Comparison of ENCODE assay signal across 17 cellular contexts in genomic region chr11:399731-400211, GRCh38. TPM values are rescaled to one million over a fixed set of nuclear protein-coding genes. Genes with fewer than 3 reads are reported as not detected.
"Had no signal": no experiment of that assay in that cellular context is flagged by ENCODE, and none has a peak within 500 bp of the region (broad histone marks: within the 10 kb centered on the region; RNA-seq: fewer than 3 reads in every experiment).

No MANE protein-coding gene starts in this region.

- H3K36me3 Mint-ChIP-seq: activated naive CD4-positive, alpha-beta T cell treated with anti-CD3 and anti-CD28 coated beads, Interleukin-2, amount 50 U/mL, for 24 hours had no signal

- H3K4me3 ChIP-seq: lung, skin epidermis, testis, upper lobe of left lung had no signal

- ATAC-seq: activated CD4-positive, CD25-positive, alpha-beta regulatory T cell treated with anti-CD3 and anti-CD28 coated beads, Interleukin-2, amount 50 U/mL, for 24 hours; activated CD8-positive, alpha-beta T cell treated with anti-CD3 and anti-CD28 coated beads, Interleukin-2, amount 10 ng/mL, durations not matched to agents 7 days and 5 days had no signal

- H3K27ac Mint-ChIP-seq: activated CD4-positive, alpha-beta T cell treated with anti-CD3 and anti-CD28 coated beads, Interleukin-2, amount 10 ng/mL, durations not matched to agents 7 days and 5 days; activated CD8-positive, alpha-beta T cell treated with anti-CD3 and anti-CD28 coated beads, Interleukin-2, amount 10 ng/mL, durations not matched to agents 7 days and 5 days; activated naive CD4-positive, alpha-beta T cell treated with anti-CD3 and anti-CD28 coated beads, Interleukin-2, amount 50 U/mL, for 24 hours; activated T-cell treated with anti-CD3 and anti-CD28 coated beads, Interleukin-2, amount 50 U/mL, for 24 hours; nephron progenitor cell had no signal

- H3K9me3 ChIP-seq: testis, upper lobe of left lung had no signal

- H3K9me3 Mint-ChIP-seq: activated naive CD4-positive, alpha-beta T cell treated with anti-CD3 and anti-CD28 coated beads, Interleukin-2, amount 50 U/mL, for 24 hours; activated T-cell treated with anti-CD3 and anti-CD28 coated beads, Interleukin-2, amount 50 U/mL, for 24 hours had no signal

- H3K4me3 Mint-ChIP-seq: activated CD4-positive, alpha-beta T cell treated with anti-CD3 and anti-CD28 coated beads, Interleukin-2, amount 10 ng/mL, durations not matched to agents 7 days and 5 days; activated CD8-positive, alpha-beta T cell treated with anti-CD3 and anti-CD28 coated beads, Interleukin-2, amount 10 ng/mL, durations not matched to agents 7 days and 5 days; activated naive CD4-positive, alpha-beta T cell treated with anti-CD3 and anti-CD28 coated beads, Interleukin-2, amount 50 U/mL, for 24 hours; activated T-cell treated with anti-CD3 and anti-CD28 coated beads, Interleukin-2, amount 50 U/mL, for 24 hours; nephron progenitor cell had no signal

- H3K4me1 ChIP-seq: testis had no signal

- H3K27me3 ChIP-seq: testis had no signal

- H3K4me1 Mint-ChIP-seq: activated naive CD4-positive, alpha-beta T cell treated with anti-CD3 and anti-CD28 coated beads, Interleukin-2, amount 50 U/mL, for 24 hours; nephron progenitor cell had no signal

- H3K27ac ChIP-seq: skin epidermis, testis, upper lobe of left lung had no signal

- DNase-seq: activated CD4-positive, alpha-beta T cell treated with anti-CD3 and anti-CD28 coated beads, Interleukin-2, amount 10 ng/mL, durations not matched to agents 7 days and 5 days; activated CD8-positive, alpha-beta T cell treated with anti-CD3 and anti-CD28 coated beads, Interleukin-2, amount 10 ng/mL, durations not matched to agents 7 days and 5 days; activated T-cell treated with anti-CD3 and anti-CD28 coated beads, Interleukin-2, amount 50 U/mL, for 24 hours; effector CD4-positive, alpha-beta T cell; nephron progenitor cell; stimulated activated CD4-positive, alpha-beta T cell treated with anti-CD3 and anti-CD28 coated beads, Interleukin-15, amount 100 ng/mL, for 24 hours; stimulated activated CD4-positive, alpha-beta T cell treated with anti-CD3 and anti-CD28 coated beads, Interleukin-2, amount 100 ng/mL, for 48 hours; testis had no signal

- FAIRE-seq: bronchial epithelial cell, frontal cortex, keratinocyte had no signal

RNA-seq across cellular contexts. Expression of gene PKP3, which starts 5.8 kb away (rescaled TPM):
- total RNA-seq: activated CD4-positive, alpha-beta T cell treated with anti-CD3 and anti-CD28 coated beads, Interleukin-2, amount 10 ng/mL, durations not matched to agents 7 days and 5 days; frontal cortex had no signal

RNA-seq across cellular contexts. Expression of gene ANO9, which starts 42.0 kb away (rescaled TPM):
- total RNA-seq: cerebellum, frontal cortex had no signal
